In genomic region chr6:2940010-2940850, GRCh38 we compare ENCODE assay signal across 8 cellular contexts. TPM values are rescaled to one million over a fixed set of nuclear protein-coding genes. Genes with fewer than 3 reads are reported as not detected.
A peak's percentile ranks its signal among the peaks of the same experiment; 100 is the strongest.
DNase-seq lines count a peak whose midpoint lies in the region; ATAC-seq and TF ChIP-seq lines count a peak whose summit lies in the region.

No MANE protein-coding gene starts in this region.

- no peak overlapping the region for H3K4me3 Mint-ChIP-seq in endodermal cell

- DNase-seq in GM19240 (ENCODE audit: insufficient read length, low spot score): peak; percentile 69
- DNase-seq in endodermal cell: peak; percentile 52
- DNase-seq in stimulated activated CD8-positive, alpha-beta memory T cell treated with anti-CD3 and anti-CD28 coated beads, Interleukin-4, amount 100 ng/mL, for 48 hours: peak; percentile 85
- no peak for DNase-seq in NCI-H187 (lab: John Stamatoyannopoulos, UW)
- DNase-seq in NCI-H446 (lab: John Stamatoyannopoulos, UW): no peak
- DNase-seq in ecto neural progenitor cell (ENCODE audit: low spot score): no peak

- H3K9me3 Mint-ChIP-seq in endodermal cell: peaks cover 16% of the 10 kb centered on the region

- peaks cover 6% of the 10 kb centered on the region for H3K27me3 Mint-ChIP-seq in endodermal cell (ENCODE audit: insufficient read depth)

- no peak overlapping the region for H3K9ac ChIP-seq in endodermal cell (ENCODE audit: extremely low read depth, low read length, poor library complexity, severe bottlenecking)

- H3K27ac ChIP-seq in endodermal cell (ENCODE audit: low read depth, low read length): no peak overlapping the region

- ATAC-seq in HG03097 (IDR thresholded peaks at IDR 0.05; ENCODE audit: low FRiP score, unreplicated experiment): peak; percentile 80
- peak; percentile 92 to 94 for ATAC-seq in activated CD4-positive, CD25-positive, alpha-beta regulatory T cell treated with anti-CD3 and anti-CD28 coated beads, Interleukin-2, amount 50 U/mL, for 24 hours

- H3K27ac Mint-ChIP-seq in endodermal cell: peak overlapping the region; percentile 35

- peaks cover 2% of the 10 kb centered on the region for H3K36me3 Mint-ChIP-seq in endodermal cell (ENCODE audit: low read depth)

- no peaks in the 10 kb centered on the region for H3K36me3 ChIP-seq in endodermal cell (ENCODE audit: control insufficient read depth, insufficient read depth, low read length)

- no peaks in the 10 kb centered on the region for H3K9me3 ChIP-seq in endodermal cell (ENCODE audit: control insufficient read depth, low read length)

- whole genome bisulfite sequencing in endodermal cell (ENCODE audit: insufficient coverage in 1 of 2, insufficient read length in 1 of 2), 2 experiments: 91% methylated on average over 21 to 26 of the region's 26 CpGs

- no peak for TF ChIP-seq CTCF in endodermal cell (conservative IDR thresholded peaks at IDR 0.05)

- H3K4me3 ChIP-seq in endodermal cell (ENCODE audit: low read length): no peak overlapping the region

- H3K27me3 ChIP-seq in endodermal cell (ENCODE audit: control insufficient read depth, insufficient read depth, low read length, poor library complexity, severe bottlenecking): no peaks in the 10 kb centered on the region

- peaks cover 6% of the 10 kb centered on the region for H3K4me1 ChIP-seq in endodermal cell (ENCODE audit: control insufficient read depth, insufficient read depth, low read length)

- peaks cover 28% of the 10 kb centered on the region for H3K4me1 Mint-ChIP-seq in endodermal cell

RNA-seq across cellular contexts. Expression of gene SERPINB6, which starts 31.1 kb away (rescaled TPM):
- total RNA-seq in endodermal cell: 100 to 1,000 TPM; 128 to 150 TPM
- polyA plus RNA-seq in endodermal cell (2013, experiment 1 of 2): 39.0 TPM
- polyA plus RNA-seq in endodermal cell (2013, experiment 2 of 2): 39.4 TPM

RNA-seq across cellular contexts. Expression of gene SERPINB9, which starts 37.1 kb away (rescaled TPM):
- total RNA-seq in endodermal cell: 100 to 1,000 TPM; 192 to 390 TPM
- polyA plus RNA-seq in endodermal cell (2013, experiment 1 of 2): 39.8 TPM
- polyA plus RNA-seq in endodermal cell (2013, experiment 2 of 2): 48.5 TPM

RNA-seq across cellular contexts. Expression of gene NQO2, which starts 59.5 kb away (rescaled TPM):
- total RNA-seq in endodermal cell: 100 to 1,000 TPM in 1 of 2 donors, 10 to 100 TPM in 1; 50.8 to 199 TPM
- polyA plus RNA-seq in endodermal cell (2013, experiment 1 of 2): 46.8 TPM
- 40.7 TPM for polyA plus RNA-seq in endodermal cell (2013, experiment 2 of 2)

Comparison
In these comparisons a context has a peak if more than half of its experiments do, and no peak if none do; other contexts are left out.
1. DNase-seq: peak in GM19240 (single experiment), endodermal cell (single experiment) and stimulated activated CD8-positive, alpha-beta memory T cell treated with anti-CD3 and anti-CD28 coated beads, Interleukin-4, amount 100 ng/mL, for 48 hours (single experiment); none in NCI-H187 (0 of 2), NCI-H446 (0 of 2) and ecto neural progenitor cell (single experiment).